ENCODE assay signal across 10 cellular contexts in the genomic region with DNA sequence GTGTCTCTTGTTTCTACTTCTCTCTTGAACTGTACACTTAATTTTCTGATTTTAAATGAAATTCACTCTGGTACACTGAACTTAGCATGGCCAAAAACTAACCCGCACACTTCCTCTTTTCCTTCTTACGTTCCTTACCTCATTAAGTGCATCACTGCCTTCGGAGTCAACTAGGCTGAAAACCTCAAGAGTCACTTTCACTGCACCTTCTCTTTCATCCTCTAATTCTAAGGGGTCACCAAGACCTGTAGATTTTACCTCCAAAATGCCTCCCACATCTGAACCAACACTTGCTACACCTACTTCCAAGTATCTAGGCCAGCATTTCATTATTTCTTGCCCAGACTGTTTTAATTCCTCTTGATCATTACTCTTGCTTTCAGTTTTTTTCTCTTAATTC. TPM values are rescaled to one million over a fixed set of nuclear protein-coding genes. Genes with fewer than 3 reads are reported as not detected.
DNase-seq lines count a peak whose midpoint lies in the region; ATAC-seq and TF ChIP-seq lines count a peak whose summit lies in the region.
"Had no signal": no experiment of that assay in that cellular context is flagged by ENCODE, and none has a peak within 500 bp of the region (broad histone marks: within the 10 kb centered on the region; RNA-seq: fewer than 3 reads in every experiment).

No MANE protein-coding gene starts in this region.

- WGBS in H9 (ENCODE audit: extremely low coverage, insufficient read length, low lambda C conversion rate), result no CpG with 5 or more reads among the region's 3 CpGs

- no peaks in the 10 kb centered on the region; the same call in 1 of the 2 replicates for H3K79me2 ChIP-seq in H9 (ENCODE audit: insufficient read depth, low read length)

- H4K8ac ChIP-seq in H9 (replicated peaks; ENCODE audit: insufficient read length, low read depth, low read length), result no peak overlapping the region

- H3K27ac Mint-ChIP-seq in H9, result no peak overlapping the region

- no peak overlapping the region for H3K4me2 ChIP-seq in H9 (ENCODE audit: insufficient read depth, insufficient read length, low read length)

- H3K14ac ChIP-seq in H9 (ENCODE audit: insufficient read depth, low read length), result no peak overlapping the region

- no peaks in the 10 kb centered on the region for H3K9me3 Mint-ChIP-seq in H9

- no peaks in the 10 kb centered on the region for H3K79me1 ChIP-seq in H9 (ENCODE audit: insufficient read depth, low read depth, low read length, poor library complexity, severe bottlenecking)

- H2BK20ac ChIP-seq in H9 (ENCODE audit: low read depth, low read length, poor library complexity, severe bottlenecking), result no peak overlapping the region

- H4K20me1 ChIP-seq in H9 (ENCODE audit: control insufficient read depth, insufficient read depth, insufficient read length), result no peaks in the 10 kb centered on the region

- ATAC-seq in GM18508 (IDR thresholded peaks at IDR 0.05; ENCODE audit: insufficient read depth, unreplicated experiment) (peak; percentile 67), GM21529 (IDR thresholded peaks at IDR 0.05; ENCODE audit: unreplicated experiment) (peak; percentile 71), HG03342 (IDR thresholded peaks at IDR 0.05; ENCODE audit: unreplicated experiment) (peak; percentile 84)

- H3K27ac ChIP-seq in H9 (ENCODE audit: insufficient read length, low read depth, low read length), result no peak overlapping the region
- H3K27ac ChIP-seq: breast epithelium had no signal

- no peak overlapping the region for H3K4ac ChIP-seq in H9 (ENCODE audit: low read depth, low read length)

- no peak overlapping the region for H3T11ph ChIP-seq in H9 (ENCODE audit: low read length)

- peak; percentile 72 for DNase-seq in germinal center (ENCODE audit: low spot score)
- DNase-seq in NCI-H748 (lab: John Stamatoyannopoulos, UW; ENCODE audit: unreplicated experiment), result no peak
- no peak for DNase-seq in H9
- no peak for DNase-seq in head of caudate nucleus
- DNase-seq in activated CD4-positive, alpha-beta T cell treated with anti-CD3 and anti-CD28 coated beads, Interleukin-2, amount 50 U/mL, for 48 hours, result no peak
- DNase-seq: activated CD4-positive, alpha-beta T cell treated with anti-CD3 and anti-CD28 coated beads, Interleukin-2, amount 50 U/mL, for 4 hours had no signal

- H4K91ac ChIP-seq in H9 (ENCODE audit: insufficient read length, low read depth, low read length), result no peak overlapping the region

- no peak overlapping the region for H4K5ac ChIP-seq in H9 (ENCODE audit: insufficient read length, low read depth, low read length)

- H3K9me3 ChIP-seq in H9 (ENCODE audit: control insufficient read depth, low read depth, low read length), result no peaks in the 10 kb centered on the region
- H3K9me3 ChIP-seq: breast epithelium had no signal

- no peak overlapping the region for H3K9ac ChIP-seq in H9 (ENCODE audit: extremely low read depth, insufficient read length, low read length)

- H3K23me2 ChIP-seq in H9 (ENCODE audit: insufficient read length, low read depth, low read length, poor library complexity, severe bottlenecking), result no peaks in the 10 kb centered on the region

- intact Hi-C loops in head of caudate nucleus (cut with DNase I), result no loop called here

- no peak overlapping the region for H3K23ac ChIP-seq in H9 (ENCODE audit: insufficient read length, low read depth, low read length)

- no peak overlapping the region for H2AFZ ChIP-seq in H9 (ENCODE audit: low read length)

- H3K4me1 Mint-ChIP-seq in H9, result peaks cover 11 to 13% of the 10 kb centered on the region in 2 experiments

- no peak overlapping the region for H2BK15ac ChIP-seq in H9 (ENCODE audit: low read depth, low read length)

- H2BK12ac ChIP-seq in H9 (ENCODE audit: insufficient read length, low read depth, low read length), result no peak overlapping the region

- peaks cover under 1% of the 10 kb centered on the region; the same call in 1 of the 2 replicates for H3K4me1 ChIP-seq in H9 (ENCODE audit: insufficient read depth, low read length)

- H3K18ac ChIP-seq in H9 (ENCODE audit: insufficient read length, low read depth, low read length), result no peak overlapping the region

- H3K27me3 Mint-ChIP-seq in H9 (ENCODE audit: low read depth), result no peaks in the 10 kb centered on the region

- no peak overlapping the region for H3K56ac ChIP-seq in H9 (ENCODE audit: insufficient read length, low read depth, low read length)

- TF ChIP-seq CTCF in H9 (conservative IDR thresholded peaks at IDR 0.05), result no peak

- H2BK5ac ChIP-seq in H9 (ENCODE audit: insufficient read length, low read length), result no peak overlapping the region

- peaks cover 0 to 24% (median 12%) of the 10 kb centered on the region in 3 experiments; a peak in 6 of 7 replicates for H3K36me3 Mint-ChIP-seq in H9 (ENCODE audit: insufficient read depth in 1 of 3, low read depth in 3 of 3)

- no peak overlapping the region for H2AK5ac ChIP-seq in H9 (ENCODE audit: insufficient read length, low read length)

- no peak overlapping the region for H2BK120ac ChIP-seq in H9 (ENCODE audit: low read depth, low read length, poor library complexity, severe bottlenecking)

- no peak overlapping the region for H3K4me3 Mint-ChIP-seq in H9

- no peaks in the 10 kb centered on the region for H3K27me3 ChIP-seq in H9 (ENCODE audit: insufficient read depth, low read length)
- H3K27me3 ChIP-seq: breast epithelium had no signal

RNA-seq across cellular contexts. Expression of gene CBLB, which starts 6.6 kb away (rescaled TPM):
- total RNA-seq in H9 (2021), result 22.4 and 25.7 TPM in 2 replicates
